In genomic region chr4:184472540-184473264, GRCh38 we compare ENCODE assay signal across 8 cellular contexts. TPM values are rescaled to one million over a fixed set of nuclear protein-coding genes. Genes with fewer than 3 reads are reported as not detected.
DNase-seq lines count a peak whose midpoint lies in the region; ATAC-seq, FAIRE-seq and TF ChIP-seq lines count a peak whose summit lies in the region.

No MANE protein-coding gene starts in this region.

- peak; percentile 24 for ATAC-seq in GM21529 (IDR thresholded peaks at IDR 0.05; ENCODE audit: unreplicated experiment)

- peak overlapping the region; percentile 81 for H3K27ac ChIP-seq in WERI-Rb-1
- H3K27ac ChIP-seq in keratinocyte (ENCODE audit: control insufficient read depth, insufficient read depth, low read length), result peak overlapping the region; percentile 98
- H3K27ac ChIP-seq in spleen, result peak overlapping the region; percentile 96 to 100 (median 100)

- no peaks in the 10 kb centered on the region for H4K20me1 ChIP-seq in keratinocyte (ENCODE audit: control insufficient read depth, extremely low read depth, insufficient read depth, low read length)

- H2AFZ ChIP-seq in keratinocyte (ENCODE audit: control insufficient read depth, low read length), result peak overlapping the region; percentile 50

- TF ChIP-seq POLR2A in spleen (IDR thresholded peaks at IDR 0.05), result peak in 2 of 3 donors; percentile 24 to 29

- WGBS in spleen, 5 donors, result 0 to 2% (median 1%) methylated on average over 26 to 70 of the region's 70 CpGs

- peak overlapping the region; percentile 80 for H3K4me2 ChIP-seq in keratinocyte (ENCODE audit: control insufficient read depth, extremely low read depth, insufficient read depth, low read depth, low read length)

- H3K4me3 ChIP-seq in MG63 (peak overlapping the region; percentile 69), WERI-Rb-1 (ENCODE audit: low read depth, low read length) (peak overlapping the region; percentile 92), keratinocyte (ENCODE audit: control insufficient read depth in 2 of 3, extremely low read depth in 1 of 3, insufficient read depth in 2 of 3, low read depth in 1 of 3, low read length in 3 of 3) (peak overlapping the region; percentile 54 to 93 (median 82)), spleen (peak overlapping the region; percentile 60 to 87 (median 80))

- DNase-seq in ELR (ENCODE audit: low read depth), result peak; percentile 76
- DNase-seq in MG63, result peak; percentile 69
- DNase-seq in WERI-Rb-1, result peak; percentile 75
- DNase-seq in cerebellar cortex (ENCODE audit: low spot score), result peak; percentile 56
- DNase-seq in keratinocyte (ENCODE audit: low read depth, low spot score), result no peak
- DNase-seq in spleen, result peak; percentile 96
- no peak for DNase-seq in NCI-H446 treated with DMSO at 0.1 percent for 48 hours (lab: John Stamatoyannopoulos, UW)

- H3K9me1 ChIP-seq in keratinocyte (ENCODE audit: control insufficient read depth, extremely low read depth, insufficient read depth, low read length), result no peaks in the 10 kb centered on the region

- FAIRE-seq in keratinocyte (lab: Jason Lieb, UNC), result no peak

- H3K4me1 ChIP-seq in keratinocyte (ENCODE audit: control insufficient read depth, extremely low read depth, insufficient read depth, low read length), result peaks cover 17% of the 10 kb centered on the region
- peaks cover 56 to 76% (median 70%) of the 10 kb centered on the region in 6 donors for H3K4me1 ChIP-seq in spleen

- H3K79me2 ChIP-seq in keratinocyte (ENCODE audit: control insufficient read depth, insufficient read depth, low read length), result peaks cover 63% of the 10 kb centered on the region

- no peaks in the 10 kb centered on the region for H3K27me3 ChIP-seq in MG63
- H3K27me3 ChIP-seq in WERI-Rb-1 (ENCODE audit: insufficient read depth, low read depth, severe bottlenecking), result no peaks in the 10 kb centered on the region
- H3K27me3 ChIP-seq in keratinocyte (ENCODE audit: control insufficient read depth, extremely low read depth, insufficient read depth, low read length), result no peaks in the 10 kb centered on the region
- H3K27me3 ChIP-seq in spleen (replicated peaks in 1 of 7), result no peaks in the 10 kb centered on the region

- H3K9me3 ChIP-seq in MG63 (no peaks in the 10 kb centered on the region), WERI-Rb-1 (ENCODE audit: severe bottlenecking) (no peaks in the 10 kb centered on the region), keratinocyte (ENCODE audit: control insufficient read depth, low read depth, low read length) (no peaks in the 10 kb centered on the region), spleen (no peaks in the 10 kb centered on the region)

- intact Hi-C loops in spleen (cut with DNase I; ENCODE audit: low total_unique reads), result loop anchor here (10.0 kb wide), 4 partner anchors 58 to 208 kb away; no protein-coding TSS in a partner anchor

- peak overlapping the region; percentile 97 for H3K9ac ChIP-seq in keratinocyte (ENCODE audit: control insufficient read depth, extremely low read depth, insufficient read depth, low read length)

- dilution Hi-C loops in keratinocyte (cut with MboI; ENCODE audit: extremely low pct_ligation_motif_present, low sequenced_read_pairs), result no loop called here

- no peaks in the 10 kb centered on the region for H3K36me3 ChIP-seq in MG63
- no peaks in the 10 kb centered on the region for H3K36me3 ChIP-seq in WERI-Rb-1
- peaks cover 0 to 5% of the 10 kb centered on the region in 2 experiments for H3K36me3 ChIP-seq in keratinocyte (ENCODE audit: control insufficient read depth in 2 of 2, extremely low read depth in 1 of 2, insufficient read depth in 2 of 2, low read length in 2 of 2)
- peaks cover 0 to 21% (median 0%) of the 10 kb centered on the region in 6 donors for H3K36me3 ChIP-seq in spleen

- TF ChIP-seq CTCF in WERI-Rb-1 (IDR thresholded peaks at IDR 0.05; ENCODE audit: low read depth, low read length) (no peak), keratinocyte (optimal IDR thresholded peaks at IDR 0.05 in 1 of 3, IDR thresholded peaks at IDR 0.05 in 1 of 3, conservative IDR thresholded peaks at IDR 0.05 in 1 of 3; ENCODE audit: extremely low read depth in 1 of 3, insufficient read depth in 2 of 3, low read length in 3 of 3) (no peak), spleen (IDR thresholded peaks at IDR 0.05 in 8 of 11, conservative IDR thresholded peaks at IDR 0.05 in 3 of 11) (peak in 7 of 11 experiments; percentile 16 to 43 (median 31))

RNA-seq across cellular contexts. Expression of gene IRF2, which starts 1.6 kb away (rescaled TPM):
- total RNA-seq in MG63 (2014; rRNA removed; shearing (Covaris generic); ENCODE audit: low replicate concordance), result 5.4 and 13.9 TPM in 2 replicates
- polyA plus RNA-seq in keratinocyte (16.4 to 23.8 TPM (median 22.9 TPM) in 3 replicates), spleen (10 to 100 TPM; 27.1 to 44.5 (median 42.4) TPM)
- polyA plus RNA-seq in keratinocyte (2011; ENCODE audit: low read depth), result 10.0 TPM
- polyA plus RNA-seq in keratinocyte (2011; cell fraction: cytosol; rRNA removed), result 16.2 and 20.0 TPM in 2 replicates
- 23.0 and 30.2 TPM in 2 replicates for polyA plus RNA-seq in keratinocyte (2011; cell fraction: nucleus; rRNA removed)
- polyA plus RNA-seq in keratinocyte (2012; ENCODE audit: low replicate concordance), result 15.5 and 17.2 TPM in 2 replicates
- polyA minus RNA-seq in keratinocyte, result 21.3 to 26.9 TPM (median 25.7 TPM) in 3 replicates
- polyA minus RNA-seq in keratinocyte (2011; cell fraction: cytosol; rRNA and poly(A)+ RNA removed), result 16.5 TPM
- polyA minus RNA-seq in keratinocyte (2011; cell fraction: nucleus; rRNA and poly(A)+ RNA removed), result 13.1 and 17.1 TPM in 2 replicates
- total RNA-seq in spleen, result 100 to 1,000 TPM in 1 of 7 donors, 10 to 100 TPM in 6; 83.2 to 101 (median 90.1) TPM

Comparison
In these comparisons a context has a peak if more than half of its experiments do, and no peak if none do; other contexts are left out.
1. DNase-seq: peak in ELR (single experiment), MG63 (single experiment), WERI-Rb-1 (single experiment), cerebellar cortex (single experiment) and spleen (single experiment); none in keratinocyte (single experiment) and NCI-H446 treated with DMSO at 0.1 percent for 48 hours (single experiment).
2. CTCF ChIP-seq: peak in spleen (7 of 11); none in WERI-Rb-1 (single experiment) and keratinocyte (0 of 3).
3. Peak in every context shown above with its lines, with median percentiles within 50 percentile points of each other: H3K4me3 ChIP-seq and H3K27ac ChIP-seq.